In genomic region chr7:38315410-38315809, GRCh38 we compare ENCODE assay signal across 13 cellular contexts.
DNase-seq lines count a peak whose midpoint lies in the region; ATAC-seq and TF ChIP-seq lines count a peak whose summit lies in the region.
"Had no signal": no experiment of that assay in that cellular context is flagged by ENCODE, and none has a peak within 500 bp of the region (broad histone marks: within the 10 kb centered on the region; RNA-seq: fewer than 3 reads in every experiment).

No MANE protein-coding gene starts in this region.

- no peaks in the 10 kb centered on the region for H3K36me3 ChIP-seq in CD8-positive, alpha-beta memory T cell (ENCODE audit: insufficient read depth, low read length)
- H3K36me3 ChIP-seq in effector memory CD4-positive, alpha-beta T cell (ENCODE audit: control insufficient read depth, insufficient read depth, low read length), result no peaks in the 10 kb centered on the region

- peak overlapping the region; percentile 21 to 100 (median 78) for H3K27ac Mint-ChIP-seq in CD8-positive, alpha-beta memory T cell
- H3K27ac Mint-ChIP-seq in immature natural killer cell, result peak overlapping the region; percentile 99 to 100 (median 100)
- H3K27ac Mint-ChIP-seq in stimulated activated effector memory CD8-positive, alpha-beta T cell treated with anti-CD3 and anti-CD28 coated beads, Interleukin-12 subunit alpha, Interleukin-12 subunit beta, amount 100 ng/mL, for 72 hours, result no peak overlapping the region
- H3K27ac Mint-ChIP-seq: H9 had no signal

- H3K9me3 ChIP-seq in CD8-positive, alpha-beta memory T cell (ENCODE audit: low read length), result no peaks in the 10 kb centered on the region
- H3K9me3 ChIP-seq in effector memory CD4-positive, alpha-beta T cell (ENCODE audit: control insufficient read depth, low read length), result no peaks in the 10 kb centered on the region

- H3K27ac ChIP-seq in CD8-positive, alpha-beta memory T cell (ENCODE audit: low read depth, low read length), result no peak overlapping the region
- no peak overlapping the region for H3K27ac ChIP-seq in effector memory CD4-positive, alpha-beta T cell (ENCODE audit: insufficient read depth, low read length, poor library complexity, severe bottlenecking)

- peak overlapping the region; percentile 56 to 99 (median 90) for H3K4me3 Mint-ChIP-seq in CD8-positive, alpha-beta memory T cell
- peak overlapping the region; percentile 87 to 95 (median 91) for H3K4me3 Mint-ChIP-seq in immature natural killer cell
- H3K4me3 Mint-ChIP-seq in stimulated activated effector memory CD8-positive, alpha-beta T cell treated with anti-CD3 and anti-CD28 coated beads, Interleukin-12 subunit alpha, Interleukin-12 subunit beta, amount 100 ng/mL, for 72 hours, result peak overlapping the region; percentile 88
- H3K4me3 Mint-ChIP-seq: CD14-positive monocyte, H9 had no signal

- no peaks in the 10 kb centered on the region for H3K9me3 Mint-ChIP-seq in CD8-positive, alpha-beta memory T cell
- no peaks in the 10 kb centered on the region for H3K9me3 Mint-ChIP-seq in immature natural killer cell
- no peaks in the 10 kb centered on the region for H3K9me3 Mint-ChIP-seq in stimulated activated effector memory CD8-positive, alpha-beta T cell treated with anti-CD3 and anti-CD28 coated beads, Interleukin-12 subunit alpha, Interleukin-12 subunit beta, amount 100 ng/mL, for 72 hours
- H3K9me3 Mint-ChIP-seq: H9 had no signal

- no peaks in the 10 kb centered on the region for H3K27me3 Mint-ChIP-seq in CD8-positive, alpha-beta memory T cell
- peaks cover 18 to 41% (median 37%) of the 10 kb centered on the region in 3 donors for H3K27me3 Mint-ChIP-seq in immature natural killer cell (ENCODE audit: low read depth in 3 of 3)

- POLR2A ChIA-PET in CD8-positive, alpha-beta memory T cell (lab: Charles Lee), result no interaction called here

- TF ChIP-seq POLR2A in NB4 (IDR thresholded peaks at IDR 0.05; ENCODE audit: extremely low read depth, insufficient read length), result no peak

- H3K4me1 Mint-ChIP-seq in CD8-positive, alpha-beta memory T cell, result peaks cover 18 to 30% (median 26%) of the 10 kb centered on the region in 3 donors
- H3K4me1 Mint-ChIP-seq in immature natural killer cell, result peaks cover 86 to 94% of the 10 kb centered on the region in 2 donors
- H3K4me1 Mint-ChIP-seq in stimulated activated effector memory CD8-positive, alpha-beta T cell treated with anti-CD3 and anti-CD28 coated beads, Interleukin-12 subunit alpha, Interleukin-12 subunit beta, amount 100 ng/mL, for 72 hours, result peaks cover 22% of the 10 kb centered on the region

- CTCF ChIA-PET in CD8-positive, alpha-beta memory T cell (lab: Charles Lee), result interaction anchor here (0.7 to 7.2 kb wide), 2 partner anchors 15 to 97 kb away, joined by 3 to 75 read pairs; no protein-coding TSS in a partner anchor

- TF ChIP-seq CTCF in NB4 (IDR thresholded peaks at IDR 0.05; ENCODE audit: low read depth, low read length), result no peak

- H3K27me3 ChIP-seq in CD8-positive, alpha-beta memory T cell (ENCODE audit: insufficient read depth, low read length, poor library complexity, severe bottlenecking), result no peaks in the 10 kb centered on the region
- H3K27me3 ChIP-seq in effector memory CD4-positive, alpha-beta T cell (replicated peaks; ENCODE audit: control insufficient read depth, insufficient read depth, low read length, poor library complexity, severe bottlenecking), result no peaks in the 10 kb centered on the region

- no peak for DNase-seq in CD8-positive, alpha-beta memory T cell
- DNase-seq in NB4 (ENCODE audit: low read depth), result peak; percentile 48
- peak in 1 of 3 donors; percentile 48 for DNase-seq in immature natural killer cell
- DNase-seq in stimulated activated effector memory CD8-positive, alpha-beta T cell treated with anti-CD3 and anti-CD28 coated beads, Interleukin-12 subunit alpha, Interleukin-12 subunit beta, amount 100 ng/mL, for 72 hours (ENCODE audit: low spot score in 2 of 2), result no peak
- DNase-seq in NCI-H187 treated with DMSO at 0.1 percent for 48 hours (lab: John Stamatoyannopoulos, UW), result no peak
- no peak for DNase-seq in effector memory CD4-positive, alpha-beta T cell
- DNase-seq in medulla oblongata (ENCODE audit: extremely low spot score), result no peak
- DNase-seq: DMS53, GOT3, H9, IMR-90 had no signal

- no peak for ATAC-seq in stimulated activated effector memory CD8-positive, alpha-beta T cell treated with anti-CD3 and anti-CD28 coated beads, Interleukin-12 subunit alpha, Interleukin-12 subunit beta, amount 100 ng/mL, for 72 hours
- ATAC-seq: GM12878 had no signal

- H3K4me3 ChIP-seq in CD8-positive, alpha-beta memory T cell (ENCODE audit: low read length), result no peak overlapping the region
- H3K4me3 ChIP-seq in NB4 (ENCODE audit: low read depth, low read length), result no peak overlapping the region
- H3K4me3 ChIP-seq in effector memory CD4-positive, alpha-beta T cell (ENCODE audit: insufficient read depth, low read depth, low read length, poor library complexity, severe bottlenecking), result no peak overlapping the region
- H3K4me3 ChIP-seq: GM12878 had no signal

- H3K36me3 Mint-ChIP-seq in CD8-positive, alpha-beta memory T cell, result peaks cover 0 to 8% (median 0%) of the 10 kb centered on the region in 3 donors
- H3K36me3 Mint-ChIP-seq in immature natural killer cell, result no peaks in the 10 kb centered on the region
- peaks cover 15% of the 10 kb centered on the region for H3K36me3 Mint-ChIP-seq in stimulated activated effector memory CD8-positive, alpha-beta T cell treated with anti-CD3 and anti-CD28 coated beads, Interleukin-12 subunit alpha, Interleukin-12 subunit beta, amount 100 ng/mL, for 72 hours
- H3K36me3 Mint-ChIP-seq: CD14-positive monocyte had no signal

- peaks cover 22% of the 10 kb centered on the region for H3K4me1 ChIP-seq in CD8-positive, alpha-beta memory T cell (ENCODE audit: insufficient read depth, low read length)
- no peaks in the 10 kb centered on the region for H3K4me1 ChIP-seq in effector memory CD4-positive, alpha-beta T cell (ENCODE audit: control insufficient read depth, insufficient read depth, low read length, poor library complexity, severe bottlenecking)
